ENCODE assay signal across 8 cellular contexts in the genomic region with DNA sequence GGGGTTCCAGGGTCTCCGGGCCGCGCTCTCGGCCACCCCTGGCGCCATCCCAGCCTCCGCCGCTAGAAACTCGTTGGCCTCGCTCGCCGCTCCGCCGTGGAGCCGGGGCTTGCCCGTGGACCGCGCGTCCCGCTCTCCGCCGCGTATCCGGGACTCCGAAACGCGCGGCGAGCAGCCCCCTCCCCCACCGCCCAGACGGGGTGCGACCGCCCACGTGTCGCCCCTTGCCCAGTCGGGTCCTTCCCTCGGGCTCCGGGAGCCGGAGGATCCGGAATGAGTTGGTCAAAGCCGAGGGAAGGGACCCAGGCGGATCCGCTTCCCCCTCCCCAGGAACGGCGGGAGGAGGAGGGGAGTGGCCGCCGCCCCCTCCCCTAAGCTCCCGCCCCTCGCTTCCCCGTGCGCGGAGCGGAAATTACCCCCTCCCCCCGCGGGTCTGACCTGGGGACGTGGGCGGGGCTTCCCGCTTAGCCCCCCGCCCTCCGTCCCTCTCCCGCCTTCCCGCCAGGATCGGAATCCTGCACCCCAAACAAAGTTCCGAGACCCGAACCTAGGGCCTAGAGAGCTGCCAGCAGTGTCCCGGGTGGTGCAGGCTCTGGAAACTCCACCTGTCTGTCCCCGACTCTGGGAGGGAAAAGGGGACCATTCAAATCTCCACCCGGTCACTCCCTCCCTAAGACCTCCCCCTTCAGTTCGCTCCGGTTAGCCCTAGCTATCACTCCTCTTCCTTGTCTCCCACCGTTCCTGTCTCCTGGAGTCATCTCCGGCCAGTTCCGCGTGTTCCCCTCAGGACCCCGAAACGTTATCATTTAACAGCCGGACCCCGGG. TPM values are rescaled to one million over a fixed set of nuclear protein-coding genes. Genes with fewer than 3 reads are reported as not detected.
DNase-seq lines count a peak whose midpoint lies in the region; ATAC-seq and TF ChIP-seq lines count a peak whose summit lies in the region.
"Had no signal": no experiment of that assay in that cellular context is flagged by ENCODE, and none has a peak within 500 bp of the region (broad histone marks: within the 10 kb centered on the region; RNA-seq: fewer than 3 reads in every experiment).

No MANE protein-coding gene starts in this region.

- DNase-seq in H4 (ENCODE audit: low spot score) (peak; percentile 73), NCI-H748 treated with DMSO at 0.1 percent for 48 hours (lab: John Stamatoyannopoulos, UW) (peak; percentile 67), choroid plexus epithelial cell (ENCODE audit: low read depth) (no peak), progenitor cell of endocrine pancreas (ENCODE audit: low spot score, unreplicated experiment) (peak; percentile 87), NCI-H2107 treated with DMSO at 0.1 percent for 48 hours (lab: John Stamatoyannopoulos, UW; ENCODE audit: unreplicated experiment) (no peak)
- no peak for DNase-seq in stimulated activated naive CD4-positive, alpha-beta T cell treated with Interleukin-2 at 50 U/mL for 16 hours (lab: John Stamatoyannopoulos, UW)

- no peaks in the 10 kb centered on the region for H3K9me3 Mint-ChIP-seq in progenitor cell of endocrine pancreas (ENCODE audit: low read depth)

- peak overlapping the region; percentile 91 for H3K4me3 ChIP-seq in choroid plexus epithelial cell (ENCODE audit: low read depth, low read length)
- H3K4me3 ChIP-seq: ovary had no signal

- ATAC-seq in GM21447 (IDR thresholded peaks at IDR 0.05; ENCODE audit: unreplicated experiment), result no peak

- H3K4me1 Mint-ChIP-seq in progenitor cell of endocrine pancreas (ENCODE audit: low read depth), result peaks cover 27% of the 10 kb centered on the region

- peak overlapping the region; percentile 80 for H3K4me3 Mint-ChIP-seq in progenitor cell of endocrine pancreas (ENCODE audit: low read depth)

- H3K27me3 Mint-ChIP-seq in progenitor cell of endocrine pancreas, result no peaks in the 10 kb centered on the region

- H3K27ac Mint-ChIP-seq in progenitor cell of endocrine pancreas, result peak overlapping the region; percentile 99

- H3K36me3 Mint-ChIP-seq in progenitor cell of endocrine pancreas (ENCODE audit: insufficient read depth), result peaks cover 2% of the 10 kb centered on the region

- TF ChIP-seq CTCF in choroid plexus epithelial cell (conservative IDR thresholded peaks at IDR 0.05; ENCODE audit: low read depth, low read length) (no peak), progenitor cell of endocrine pancreas (IDR thresholded peaks at IDR 0.05; ENCODE audit: unreplicated experiment) (peak; percentile 30)

RNA-seq across cellular contexts. Expression of a gene that starts 1.1 kb away (rescaled TPM):
- 2.4 and 6.8 TPM in 2 replicates for total RNA-seq in H4 (2014; rRNA removed; shearing (Covaris generic))
- total RNA-seq in progenitor cell of endocrine pancreas, result 298 and 326 TPM in 2 replicates

RNA-seq across cellular contexts. Expression of a gene that starts 27.7 kb away (rescaled TPM):
- total RNA-seq in H4 (2014; rRNA removed; shearing (Covaris generic)), result not detected in 2 replicates
- total RNA-seq in progenitor cell of endocrine pancreas, result not detected in 2 replicates
- total RNA-seq: ovary had no signal

RNA-seq across cellular contexts. Expression of a gene that starts 51.4 kb away (rescaled TPM):
- 101 and 191 TPM in 2 replicates for total RNA-seq in H4 (2014; rRNA removed; shearing (Covaris generic))
- total RNA-seq in progenitor cell of endocrine pancreas, result 128 and 133 TPM in 2 replicates

Comparison
In these comparisons a context has a peak if more than half of its experiments do, and no peak if none do; other contexts are left out.
1. DNase-seq: peak in H4 (single experiment), NCI-H748 treated with DMSO at 0.1 percent for 48 hours (single experiment) and progenitor cell of endocrine pancreas (single experiment); none in choroid plexus epithelial cell (single experiment), stimulated activated naive CD4-positive, alpha-beta T cell treated with Interleukin-2 at 50 U/mL for 16 hours (single experiment) and NCI-H2107 treated with DMSO at 0.1 percent for 48 hours (single experiment).
2. RNA of a gene that starts 1.1 kb away (total RNA-seq): 298 to 326 TPM in progenitor cell of endocrine pancreas; 2.4 to 6.8 TPM in H4; every median in the first group is over 10 times any median in the second.